Comparison of ENCODE assay signal across 12 cellular contexts in genomic region chr10:3808689-3809199, GRCh38. TPM values are rescaled to one million over a fixed set of nuclear protein-coding genes. Genes with fewer than 3 reads are reported as not detected.
A peak's percentile ranks its signal among the peaks of the same experiment; 100 is the strongest.
DNase-seq lines count a peak whose midpoint lies in the region; ATAC-seq, FAIRE-seq and TF ChIP-seq lines count a peak whose summit lies in the region.
"Had no signal": no experiment of that assay in that cellular context is flagged by ENCODE, and none has a peak within 500 bp of the region (broad histone marks: within the 10 kb centered on the region; RNA-seq: fewer than 3 reads in every experiment).

No MANE protein-coding gene starts in this region.

- H4K20me1 ChIP-seq in endothelial cell of umbilical vein (replicated peaks; ENCODE audit: control insufficient read depth, extremely low read depth, insufficient read depth, low read length), result no peaks in the 10 kb centered on the region

- no peaks in the 10 kb centered on the region for H3K27me3 ChIP-seq in CD8-positive, alpha-beta T cell (ENCODE audit: insufficient read depth, low read length)
- no peaks in the 10 kb centered on the region for H3K27me3 ChIP-seq in Panc1 (ENCODE audit: control insufficient read depth, insufficient read depth, low read length)
- no peaks in the 10 kb centered on the region for H3K27me3 ChIP-seq in endothelial cell of umbilical vein (ENCODE audit: control insufficient read depth in 2 of 2, insufficient read depth in 2 of 2, low read length in 2 of 2)
- H3K27me3 ChIP-seq: tibial artery had no signal

- no peak overlapping the region for H3K27ac ChIP-seq in CD8-positive, alpha-beta T cell (ENCODE audit: low read depth, low read length)
- H3K27ac ChIP-seq in Panc1 (ENCODE audit: low read length), result peak overlapping the region; percentile 87
- H3K27ac ChIP-seq in endothelial cell of umbilical vein (ENCODE audit: insufficient read depth, low read depth, low read length), result peak overlapping the region; percentile 100

- H3K9me3 ChIP-seq in CD8-positive, alpha-beta T cell (ENCODE audit: low read length), result no peaks in the 10 kb centered on the region
- H3K9me3 ChIP-seq in Panc1 (ENCODE audit: control insufficient read depth, insufficient read depth, low read depth, low read length) (no peaks in the 10 kb centered on the region), endothelial cell of umbilical vein (replicated peaks; ENCODE audit: control insufficient read depth, insufficient read depth, low read length) (no peaks in the 10 kb centered on the region)
- H3K9me3 ChIP-seq: tibial artery had no signal

- H3K4me3 ChIP-seq in CD8-positive, alpha-beta T cell (ENCODE audit: low read depth, low read length), result no peak overlapping the region
- H3K4me3 ChIP-seq in Panc1 (ENCODE audit: low read depth in 2 of 2, low read length in 2 of 2) (peak overlapping the region; percentile 11 to 32), endothelial cell of umbilical vein (replicated peaks in 1 of 3; ENCODE audit: insufficient read depth in 1 of 3, low read depth in 1 of 3, low read length in 3 of 3) (no peak overlapping the region)
- H3K4me3 ChIP-seq: tibial artery had no signal

- H3K4me2 ChIP-seq in endothelial cell of umbilical vein (ENCODE audit: insufficient read depth, low read length), result no peak overlapping the region

- no peaks in the 10 kb centered on the region for H3K9me1 ChIP-seq in endothelial cell of umbilical vein (replicated peaks; ENCODE audit: control insufficient read depth, extremely low read depth, insufficient read depth, low read length)

- H3K4me3 Mint-ChIP-seq in CD8-positive, alpha-beta T cell, result peak overlapping the region; percentile 59
- H3K4me3 Mint-ChIP-seq in progenitor cell of endocrine pancreas (ENCODE audit: low read depth), result no peak overlapping the region

- FAIRE-seq in endothelial cell of umbilical vein (lab: Jason Lieb, UNC), result no peak

- no peak for TF ChIP-seq POLR2A in endothelial cell of umbilical vein (IDR thresholded peaks at IDR 0.05; ENCODE audit: low read depth, low read length)

- DNase-seq in CD8-positive, alpha-beta T cell, result no peak
- DNase-seq in Panc1 (ENCODE audit: low read depth, low spot score), result no peak
- DNase-seq in endothelial cell of umbilical vein (ENCODE audit: low read depth, low spot score), result peak; percentile 13
- DNase-seq in progenitor cell of endocrine pancreas (ENCODE audit: low spot score, unreplicated experiment), result no peak
- DNase-seq in NCI-H146 treated with DMSO at 0.1 percent for 48 hours (lab: John Stamatoyannopoulos, UW; ENCODE audit: unreplicated experiment), result no peak
- DNase-seq in LoVo (ENCODE audit: low spot score), result no peak
- no peak for DNase-seq in anterior cingulate cortex (lab: John Stamatoyannopoulos, UW)
- DNase-seq: activated naive CD4-positive, alpha-beta T cell treated with anti-CD3 and anti-CD28 coated beads, Interleukin-2, amount 50 U/mL, for 16 hours; NCI-H1417; stimulated activated CD4-positive, alpha-beta T cell treated with anti-CD3 and anti-CD28 coated beads, Interleukin-1b, Interleukin-23, amount 100 ng/mL, for 48 hours; tibial artery had no signal

- no peak overlapping the region for H3K9ac ChIP-seq in endothelial cell of umbilical vein (replicated peaks; ENCODE audit: extremely low read depth, insufficient read depth, low read length)

- peaks cover 80% of the 10 kb centered on the region for H3K4me1 ChIP-seq in CD8-positive, alpha-beta T cell (ENCODE audit: insufficient read depth, low read length)
- H3K4me1 ChIP-seq in Panc1 (ENCODE audit: control insufficient read depth, insufficient read depth, low read length), result peaks cover 78% of the 10 kb centered on the region
- peaks cover 81% of the 10 kb centered on the region for H3K4me1 ChIP-seq in endothelial cell of umbilical vein (ENCODE audit: control insufficient read depth, extremely low read depth, insufficient read depth, low read length)

- BruUV-seq in Panc1 (replicated peaks; lab: Mats Ljungman, UMichigan) (no TSS peak), endothelial cell of umbilical vein (replicated peaks; lab: Mats Ljungman, UMichigan) (no TSS peak)

- peaks cover 81% of the 10 kb centered on the region for H3K4me1 Mint-ChIP-seq in CD8-positive, alpha-beta T cell (ENCODE audit: low read depth)
- peaks cover 57% of the 10 kb centered on the region for H3K4me1 Mint-ChIP-seq in progenitor cell of endocrine pancreas (ENCODE audit: low read depth)

- in situ Hi-C loops in Panc1 (cut with HindIII; ENCODE audit: low pct_unique_long_range_greater_than_20kb, low sequenced_read_pairs), result no loop called here

- no peak for ATAC-seq in CD8-positive, alpha-beta T cell
- ATAC-seq in Panc1 (no peak), GM18867 (IDR thresholded peaks at IDR 0.05; ENCODE audit: unreplicated experiment) (no peak)

- H3K27me3 Mint-ChIP-seq in CD8-positive, alpha-beta T cell (ENCODE audit: low read depth), result no peaks in the 10 kb centered on the region
- no peaks in the 10 kb centered on the region for H3K27me3 Mint-ChIP-seq in progenitor cell of endocrine pancreas

- H3K36me3 Mint-ChIP-seq in CD8-positive, alpha-beta T cell, result no peaks in the 10 kb centered on the region
- no peaks in the 10 kb centered on the region for H3K36me3 Mint-ChIP-seq in progenitor cell of endocrine pancreas (ENCODE audit: insufficient read depth)

- H3K27ac Mint-ChIP-seq in CD8-positive, alpha-beta T cell, result peak overlapping the region; percentile 99
- H3K27ac Mint-ChIP-seq in progenitor cell of endocrine pancreas, result peak overlapping the region; percentile 59

- CTCF ChIA-PET in CD8-positive, alpha-beta T cell (lab: Charles Lee), result interaction anchor here (1.0 kb wide), 1 partner anchor 27 kb away, joined by 4 read pairs; no protein-coding TSS in a partner anchor
- CTCF ChIA-PET in Panc1 (lab: Charles Lee) (no interaction called here), endothelial cell of umbilical vein (lab: Charles Lee) (no interaction called here)

- no peaks in the 10 kb centered on the region for H3K36me3 ChIP-seq in CD8-positive, alpha-beta T cell (ENCODE audit: insufficient read depth, low read length)
- H3K36me3 ChIP-seq in Panc1 (ENCODE audit: control insufficient read depth, insufficient read depth, low read length) (no peaks in the 10 kb centered on the region), endothelial cell of umbilical vein (ENCODE audit: control insufficient read depth in 2 of 2, extremely low read depth in 1 of 2, insufficient read depth in 2 of 2, low read length in 2 of 2) (no peaks in the 10 kb centered on the region)
- H3K36me3 ChIP-seq: tibial artery had no signal

- POLR2A ChIA-PET in CD8-positive, alpha-beta T cell (lab: Charles Lee), result interaction anchor here (1.2 to 9.9 kb wide), 4 partner anchors 8 to 31 kb away, joined by 3 to 229 read pairs (median 6); partner anchors contain the start of gene KLF6
- POLR2A ChIA-PET in Panc1 (lab: Charles Lee) (interaction anchor here (0.6 to 0.7 kb wide), 2 partner anchors 43 to 951 kb away, joined by 3 read pairs; no protein-coding TSS in a partner anchor), endothelial cell of umbilical vein (lab: Charles Lee) (no interaction called here)

- no peaks in the 10 kb centered on the region for H3K9me3 Mint-ChIP-seq in CD8-positive, alpha-beta T cell
- no peaks in the 10 kb centered on the region for H3K9me3 Mint-ChIP-seq in progenitor cell of endocrine pancreas (ENCODE audit: low read depth)

- no peak overlapping the region for H2AFZ ChIP-seq in endothelial cell of umbilical vein (ENCODE audit: low read depth, low read length)

- intact Hi-C loops in CD8-positive, alpha-beta T cell (cut with DNase I, micrococcal nuclease), result loop anchor here in 1 of 2 experiments (5.0 kb wide), 3 partner anchors 44 to 139 kb away; no protein-coding TSS in a partner anchor
- intact Hi-C loops in Panc1 (cut with micrococcal nuclease; ENCODE audit: unreplicated experiment) (no loop called here), endothelial cell of umbilical vein (cut with micrococcal nuclease) (no loop called here)

- TF ChIP-seq CTCF in CD8-positive, alpha-beta T cell (IDR thresholded peaks at IDR 0.05), result no peak
- TF ChIP-seq CTCF in Panc1 (IDR thresholded peaks at IDR 0.05), result no peak
- no peak for TF ChIP-seq CTCF in endothelial cell of umbilical vein (IDR thresholded peaks at IDR 0.05; ENCODE audit: extremely low read depth in 1 of 2, insufficient read depth in 1 of 2, low read depth in 1 of 2, low read length in 2 of 2)
- no peak for TF ChIP-seq CTCF in progenitor cell of endocrine pancreas (IDR thresholded peaks at IDR 0.05; ENCODE audit: unreplicated experiment)

- dilution Hi-C loops in endothelial cell of umbilical vein (cut with MboI; ENCODE audit: extremely low pct_ligation_motif_present, low sequenced_read_pairs), result no loop called here

- H3K79me2 ChIP-seq in endothelial cell of umbilical vein (ENCODE audit: control insufficient read depth, insufficient read depth, low read length), result no peaks in the 10 kb centered on the region

TF ChIP-seq in endothelial cell of umbilical vein, 7 proteins besides CTCF, POLR2A, EP300 and RAD21:
- TF ChIP-seq EZH2 (IDR thresholded peaks at IDR 0.05; ENCODE audit: borderline replicate concordance, low read depth, low read length, severe bottlenecking) (no peak), POLR2AphosphoS5 (IDR thresholded peaks at IDR 0.05; ENCODE audit: insufficient read depth, low read depth, low read length) (no peak), GATA2 (IDR thresholded peaks at IDR 0.05; ENCODE audit: insufficient read depth, insufficient read length, low read depth, low read length) (no peak), FOS (IDR thresholded peaks at IDR 0.05; ENCODE audit: borderline replicate concordance, insufficient read depth, low read length) (no peak), JUN (IDR thresholded peaks at IDR 0.05; ENCODE audit: borderline replicate concordance, insufficient read depth, insufficient read length, low read depth) (no peak), MYC (IDR thresholded peaks at IDR 0.05; ENCODE audit: low read depth, low read length) (no peak), MAX (IDR thresholded peaks at IDR 0.05; ENCODE audit: insufficient read depth, insufficient read length) (no peak)

RNA-seq across cellular contexts. Expression of gene KLF6, which starts 23.7 kb away (rescaled TPM):
- 100 to 1,000 TPM; 552 to 566 TPM for total RNA-seq in CD8-positive, alpha-beta T cell
- 177 TPM for total RNA-seq in Panc1 (2021; ENCODE audit: unreplicated experiment)
- 108 TPM for polyA plus RNA-seq in Panc1 (2012; ENCODE audit: insufficient read length)
- 307 and 330 TPM in 2 replicates for total RNA-seq in endothelial cell of umbilical vein
- polyA plus RNA-seq in endothelial cell of umbilical vein, result 144 and 183 TPM in 2 replicates
- polyA plus RNA-seq in endothelial cell of umbilical vein (2011; cell fraction: cytosol; rRNA removed), result 117 and 146 TPM in 2 replicates
- polyA plus RNA-seq in endothelial cell of umbilical vein (2011; cell fraction: nucleus; rRNA removed), result 913 and 1,014 TPM in 2 replicates
- 258 and 323 TPM in 2 replicates for polyA plus RNA-seq in endothelial cell of umbilical vein (2012)
- 717 and 821 TPM in 2 replicates for polyA minus RNA-seq in endothelial cell of umbilical vein
- 6.0 TPM for polyA minus RNA-seq in endothelial cell of umbilical vein (2011; cell fraction: cytosol; rRNA and poly(A)+ RNA removed)
- 1,291 and 1,303 TPM in 2 replicates for polyA minus RNA-seq in endothelial cell of umbilical vein (2011; cell fraction: nucleus; rRNA and poly(A)+ RNA removed)
- 95.5 and 109 TPM in 2 replicates for total RNA-seq in progenitor cell of endocrine pancreas

Comparison
In these comparisons a context has a peak if more than half of its experiments do, and no peak if none do; other contexts are left out.
1. H3K4me3 ChIP-seq: peak in Panc1 (2 of 2); none in CD8-positive, alpha-beta T cell (single experiment) and endothelial cell of umbilical vein (0 of 3).